Comparison of ENCODE assay signal across 8 cellular contexts in genomic region chr9:23015557-23015956, GRCh38.
"Had no signal": no experiment of that assay in that cellular context is flagged by ENCODE, and none has a peak within 500 bp of the region (broad histone marks: within the 10 kb centered on the region; RNA-seq: fewer than 3 reads in every experiment).

No MANE protein-coding gene starts in this region.

- H3K9ac ChIP-seq: GM23248 had no signal

- H3K4me3 ChIP-seq: GM23248, HAP-1, K562 had no signal

- H3K27ac ChIP-seq: GM23248, HL-60 had no signal

- H3K36me3 ChIP-seq: HAP-1 had no signal

- DNase-seq: GM23248, GOT3, H7, HFFc6, IMR-90 had no signal

- H3K9me3 ChIP-seq: HAP-1 had no signal

- H2AFZ ChIP-seq: GM23248 had no signal

- H3K4me1 ChIP-seq: HAP-1 had no signal
